In genomic region chr2:208227581-208228232, GRCh38 we compare ENCODE assay signal across 2 cellular contexts.
A peak's percentile ranks its signal among the peaks of the same experiment; 100 is the strongest.
TF ChIP-seq lines count a peak whose summit lies in the region.

No MANE protein-coding gene starts in this region.

TF ChIP-seq in WTC11, 78 proteins besides CTCF, POLR2A, EP300 and RAD21:
- TF ChIP-seq STAT6 (CRISPR knock-in tag; conservative IDR thresholded peaks at IDR 0.05; ENCODE audit: low read depth) (no peak), RELA (CRISPR knock-in tag; IDR thresholded peaks at IDR 0.05; ENCODE audit: borderline replicate concordance) (peak; percentile 33; the same call in 1 of the 2 replicates), ATF1 (CRISPR knock-in tag; IDR thresholded peaks at IDR 0.05) (no peak), PREB (CRISPR knock-in tag; IDR thresholded peaks at IDR 0.05; ENCODE audit: borderline replicate concordance) (no peak)

TF ChIP-seq in K562, 482 proteins besides CTCF, POLR2A, EP300 and RAD21:
- TF ChIP-seq SRSF3 (IDR thresholded peaks at IDR 0.05; ENCODE audit: insufficient read depth, low read length) (no peak), CHD4 (IDR thresholded peaks at IDR 0.05; ENCODE audit: insufficient read depth, insufficient replicate concordance, low read depth, low read length, poor library complexity, severe bottlenecking) (no peak), GATAD2A (IDR thresholded peaks at IDR 0.05) (no peak), ZBTB33 (CRISPR knock-in tag; IDR thresholded peaks at IDR 0.05) (peak; percentile 52), STAT5A (IDR thresholded peaks at IDR 0.05; ENCODE audit: borderline replicate concordance, low read length) (no peak), ZC3H4 (CRISPR knock-in tag; IDR thresholded peaks at IDR 0.05; ENCODE audit: borderline replicate concordance) (no peak)
